ENCODE assay signal across 30 cellular contexts in genomic region chr12:93520454-93520853, GRCh38. TPM values are rescaled to one million over a fixed set of nuclear protein-coding genes. Genes with fewer than 3 reads are reported as not detected.
A peak's percentile ranks its signal among the peaks of the same experiment; 100 is the strongest.
DNase-seq lines count a peak whose midpoint lies in the region; ATAC-seq, FAIRE-seq and TF ChIP-seq lines count a peak whose summit lies in the region.
"Had no signal": no experiment of that assay in that cellular context is flagged by ENCODE, and none has a peak within 500 bp of the region (broad histone marks: within the 10 kb centered on the region; RNA-seq: fewer than 3 reads in every experiment).

No MANE protein-coding gene starts in this region.

- CTCF ChIA-PET in A549 (lab: Yijun Ruan, JAX): no interaction called here
- CTCF ChIA-PET in K562 (lab: Yijun Ruan, JAX; ENCODE audit: low intra/inter-chr PET ratio): no interaction called here

- FAIRE-seq in A549 (lab: Jason Lieb, UNC) (peak; percentile 85), K562 (lab: Jason Lieb, UNC) (no peak)
- FAIRE-seq: GM12878, GM12892, GM18507, GM19239 had no signal

- no peaks in the 10 kb centered on the region for H3K9me3 Mint-ChIP-seq in type B pancreatic cell
- H3K9me3 Mint-ChIP-seq: CD4-positive, alpha-beta memory T cell; CD4-positive, CD25-positive, alpha-beta regulatory T cell; CD8-positive, alpha-beta memory T cell had no signal

- no peak for DNase-seq in A549 (ENCODE audit: low read depth in 1 of 2, low spot score in 1 of 2)
- peak; percentile 42 for DNase-seq in OCI-M1 (lab: John Stamatoyannopoulos, UW)
- DNase-seq in K562 (ENCODE audit: extremely low read depth in 1 of 4, low spot score in 3 of 4): no peak
- DNase-seq in osteoblast (ENCODE audit: insufficient read length, low spot score, missing footprints): peak; percentile 21
- no peak for DNase-seq in type B pancreatic cell (ENCODE audit: extremely low spot score, unreplicated experiment)
- DNase-seq in T-helper 17 cell: no peak
- DNase-seq: ACHN; C1 segment of cervical spinal cord; CD4-positive, alpha-beta memory T cell; CD4-positive, CD25-positive, alpha-beta regulatory T cell; CD8-positive, alpha-beta memory T cell; COR-L47; DMS 273 treated with DMSO at 0.1 percent for 48 hours; DMS153; DMS53; DMS79; DND-41; EL; GDM1 had no signal

- H3K27ac Mint-ChIP-seq in type B pancreatic cell: no peak overlapping the region
- no peak overlapping the region for H3K27ac Mint-ChIP-seq in T-helper 17 cell
- H3K27ac Mint-ChIP-seq: CD14-positive monocyte; CD4-positive, alpha-beta memory T cell; CD4-positive, CD25-positive, alpha-beta regulatory T cell had no signal

- H2AFZ ChIP-seq in K562 (ENCODE audit: low read depth, low read length): no peak overlapping the region
- no peak overlapping the region for H2AFZ ChIP-seq in osteoblast (ENCODE audit: low read length)

- intact Hi-C loops in K562 (cut with micrococcal nuclease): loop anchor here (10.0 kb wide), 1 partner anchor 454 kb away; no protein-coding TSS in a partner anchor

- TF ChIP-seq RAD21 in A549 (conservative IDR thresholded peaks at IDR 0.05 in 1 of 2, IDR thresholded peaks at IDR 0.05 in 1 of 2) (no peak), K562 (CRISPR knock-in tag; conservative IDR thresholded peaks at IDR 0.05 in 1 of 2, IDR thresholded peaks at IDR 0.05 in 1 of 2) (no peak)

- TF ChIP-seq CTCF in A549 (IDR thresholded peaks at IDR 0.05) (no peak), K562 (IDR thresholded peaks at IDR 0.05 in 2 of 3, conservative IDR thresholded peaks at IDR 0.05 in 1 of 3; ENCODE audit: insufficient read depth in 2 of 3, low read depth in 1 of 3, low read length in 3 of 3) (no peak), osteoblast (IDR thresholded peaks at IDR 0.05; ENCODE audit: extremely low read depth, low read depth, low read length) (no peak), type B pancreatic cell (conservative IDR thresholded peaks at IDR 0.05) (no peak)

- H3K36me3 Mint-ChIP-seq in type B pancreatic cell (no peaks in the 10 kb centered on the region), T-helper 17 cell (ENCODE audit: low read depth) (no peaks in the 10 kb centered on the region)
- H3K36me3 Mint-ChIP-seq: CD14-positive monocyte; CD8-positive, alpha-beta memory T cell had no signal

- no peaks in the 10 kb centered on the region for H3K79me2 ChIP-seq in K562 (ENCODE audit: control insufficient read depth, insufficient read depth, low read length)
- H3K79me2 ChIP-seq in osteoblast (ENCODE audit: insufficient read depth, low read length): no peaks in the 10 kb centered on the region

- H3K4me1 Mint-ChIP-seq in type B pancreatic cell (ENCODE audit: unreplicated experiment) (peaks cover 3% of the 10 kb centered on the region), T-helper 17 cell (peaks cover 2% of the 10 kb centered on the region)
- H3K4me1 Mint-ChIP-seq: CD14-positive monocyte had no signal

- H3K4me3 ChIP-seq in A549 (no peak overlapping the region), K562 (no peak overlapping the region), osteoblast (ENCODE audit: insufficient read depth, low read length) (no peak overlapping the region)
- H3K4me3 ChIP-seq: BLaER1, GM12878 had no signal

- no peak overlapping the region for H3K4me2 ChIP-seq in A549
- H3K4me2 ChIP-seq in K562 (ENCODE audit: insufficient read depth, low read length): no peak overlapping the region
- H3K4me2 ChIP-seq in osteoblast (ENCODE audit: insufficient read depth, low read length): no peak overlapping the region
- H3K4me2 ChIP-seq: BLaER1 had no signal

- no peaks in the 10 kb centered on the region for H4K20me1 ChIP-seq in K562 (replicated peaks; ENCODE audit: control insufficient read depth, insufficient read depth, low read length)
- no peaks in the 10 kb centered on the region for H4K20me1 ChIP-seq in osteoblast (ENCODE audit: insufficient read depth, low read length)
- H4K20me1 ChIP-seq: BLaER1 had no signal

- POLR2A ChIA-PET in A549 (lab: Yijun Ruan, JAX) (no interaction called here), K562 (lab: Yijun Ruan, JAX) (no interaction called here)

- H3K9ac ChIP-seq in K562 (ENCODE audit: insufficient read depth in 1 of 2, low read depth in 2 of 2, low read length in 2 of 2): no peak overlapping the region
- H3K9ac ChIP-seq: BLaER1 had no signal

- no peak overlapping the region for H3K4me3 Mint-ChIP-seq in type B pancreatic cell
- no peak overlapping the region for H3K4me3 Mint-ChIP-seq in T-helper 17 cell
- H3K4me3 Mint-ChIP-seq: CD14-positive monocyte; CD4-positive, alpha-beta memory T cell; CD4-positive, CD25-positive, alpha-beta regulatory T cell had no signal

- BruUV-seq in K562 (replicated peaks; lab: Mats Ljungman, UMichigan): no TSS peak

- TF ChIP-seq POLR2A in A549 (IDR thresholded peaks at IDR 0.05; ENCODE audit: low read length) (no peak), K562 (conservative IDR thresholded peaks at IDR 0.05) (no peak)

- no peak for TF ChIP-seq EP300 in A549 (IDR thresholded peaks at IDR 0.05)
- no peak for TF ChIP-seq EP300 in K562 (IDR thresholded peaks at IDR 0.05; ENCODE audit: low read length)

- no peak for ATAC-seq in A549
- ATAC-seq in K562: no peak
- ATAC-seq in HG03571 (IDR thresholded peaks at IDR 0.05; ENCODE audit: unreplicated experiment): no peak
- ATAC-seq in GM18517 (IDR thresholded peaks at IDR 0.05; ENCODE audit: unreplicated experiment): no peak
- no peak for ATAC-seq in T-helper 17 cell

- H3K9me1 ChIP-seq in K562 (ENCODE audit: control insufficient read depth, insufficient read depth, low read length): no peaks in the 10 kb centered on the region

- WGBS in A549 (ENCODE audit: missing lambda C conversion rate): 68% methylated on average over 2 of the region's 2 CpGs
- WGBS in K562 (ENCODE audit: insufficient coverage, low coverage, missing lambda C conversion rate): 47% methylated on average over 2 of the region's 2 CpGs

- H3K9me3 ChIP-seq in A549: no peaks in the 10 kb centered on the region
- H3K9me3 ChIP-seq in K562 (replicated peaks; ENCODE audit: control insufficient read depth, insufficient read depth, low read depth, low read length): no peaks in the 10 kb centered on the region
- no peaks in the 10 kb centered on the region for H3K9me3 ChIP-seq in osteoblast (ENCODE audit: low read depth, low read length)
- H3K9me3 ChIP-seq in T-helper 17 cell (ENCODE audit: control insufficient read depth, low read length, poor library complexity, severe bottlenecking): no peaks in the 10 kb centered on the region
- H3K9me3 ChIP-seq: BE2C, BLaER1 had no signal

- H3K27ac ChIP-seq in A549 (no peak overlapping the region), K562 (ENCODE audit: extremely low read depth, low read depth, low read length) (no peak overlapping the region), osteoblast (ENCODE audit: low read depth, low read length) (no peak overlapping the region)
- H3K27ac ChIP-seq: 22Rv1, BLaER1 had no signal

- H3K27me3 ChIP-seq in K562 (ENCODE audit: control insufficient read depth in 2 of 2, insufficient read depth in 2 of 2, low read length in 2 of 2): no peaks in the 10 kb centered on the region
- no peaks in the 10 kb centered on the region for H3K27me3 ChIP-seq in osteoblast (ENCODE audit: insufficient read depth, low read length)
- H3K27me3 ChIP-seq: BE2C, BLaER1 had no signal

- H3K4me1 ChIP-seq in A549 (peaks cover 22% of the 10 kb centered on the region), K562 (replicated peaks in 1 of 2; ENCODE audit: control insufficient read depth in 2 of 2, insufficient read depth in 2 of 2, low read length in 2 of 2) (no peaks in the 10 kb centered on the region), osteoblast (ENCODE audit: insufficient read depth, low read length) (peaks cover 9% of the 10 kb centered on the region)
- H3K4me1 ChIP-seq: BLaER1 had no signal

- H3K36me3 ChIP-seq in K562 (ENCODE audit: control insufficient read depth, insufficient read depth, low read length) (no peaks in the 10 kb centered on the region), osteoblast (ENCODE audit: insufficient read depth, low read length) (no peaks in the 10 kb centered on the region)
- H3K36me3 ChIP-seq: BE2C, BLaER1 had no signal

- in situ Hi-C loops in K562 (cut with MboI): no loop called here

- no peaks in the 10 kb centered on the region for H3K27me3 Mint-ChIP-seq in type B pancreatic cell
- peaks cover 5% of the 10 kb centered on the region for H3K27me3 Mint-ChIP-seq in T-helper 17 cell
- H3K27me3 Mint-ChIP-seq: CD4-positive, CD25-positive, alpha-beta regulatory T cell had no signal

RNA-seq across cellular contexts. Expression of gene SOCS2, which starts 52.0 kb away (rescaled TPM):
- polyA plus RNA-seq in A549 (2011; rRNA removed) (18.5 and 21.8 TPM in 2 replicates), A549 (2017; fragmentation: RNase III; extraction: RNeasy Plus Mini Kit Qiagen cat#74134 plus additional on column Dnase treatment) (17.3 to 22.2 TPM (median 18.1 TPM) in 3 replicates), K562 (2011; rRNA removed) (95.5 and 98.7 TPM in 2 replicates), K562 (2014; fragmentation: Illumina TruSeq; extraction: Trizol) (122 and 149 TPM in 2 replicates), K562 (2014; fragmentation: Nextera tagmentation; extraction: Ambion mirVana) (10 to 100 TPM; 37.0 to 37.8 TPM), K562 (2014; rRNA removed) (135 and 156 TPM in 2 replicates)
- polyA plus RNA-seq in A549 (2012; cell fraction: cytosol; rRNA removed): 14.2 and 17.0 TPM in 2 replicates
- polyA plus RNA-seq in A549 (2012; cell fraction: nucleus; rRNA removed): 25.2 and 33.7 TPM in 2 replicates
- 7.6 and 8.4 TPM in 2 replicates for polyA minus RNA-seq in A549 (2011; rRNA and poly(A)+ RNA removed)
- 86.5 and 141 TPM in 2 replicates for total RNA-seq in K562 (2011; cell fraction: chromatin; rRNA removed; ENCODE audit: low replicate concordance)
- total RNA-seq in K562 (2011; cell fraction: nucleolus; rRNA removed): 70.0 and 75.7 TPM in 2 replicates
- total RNA-seq in K562 (2011; cell fraction: nucleoplasm; rRNA removed): 87.0 and 111 TPM in 2 replicates
- total RNA-seq in K562 (2014; rRNA removed) (140 and 162 TPM in 2 replicates), K562 (2014; rRNA removed; fragmentation: Illumina TruSeq; extraction: Trizol) (95.8 and 106 TPM in 2 replicates), K562 (2015; rRNA removed; fragmentation: Illumina TruSeq; extraction: Trizol) (144 and 150 TPM in 2 replicates), K562 (2021) (90.4 and 92.2 TPM in 2 replicates), osteoblast (32.6 and 40.7 TPM in 2 replicates), type B pancreatic cell (ENCODE audit: low replicate concordance) (4.4 and 16.4 TPM in 2 replicates), T-helper 17 cell (10 to 100 TPM; 24.3 to 37.7 TPM)
- polyA plus RNA-seq in K562 (2011; cell fraction: cytosol; rRNA removed): 78.1 and 92.3 TPM in 2 replicates
- polyA plus RNA-seq in K562 (2011; cell fraction: nucleus; rRNA removed): 131 and 154 TPM in 2 replicates
- polyA plus RNA-seq in K562 (2012): 96.0 and 204 TPM in 2 replicates
- 49.6 and 59.2 TPM in 2 replicates for polyA minus RNA-seq in K562 (2011; rRNA and poly(A)+ RNA removed)
- 41.8 and 47.4 TPM in 2 replicates for polyA minus RNA-seq in K562 (2011; cell fraction: cytosol; rRNA and poly(A)+ RNA removed)
- 58.6 and 82.4 TPM in 2 replicates for polyA minus RNA-seq in K562 (2011; cell fraction: nucleus; rRNA and poly(A)+ RNA removed)
- total RNA-seq: G401 had no signal

RNA-seq across cellular contexts. Expression of gene MRPL42, which starts 53.1 kb away (rescaled TPM):
- polyA plus RNA-seq in A549 (2011; rRNA removed): 190 and 201 TPM in 2 replicates
- 43.8 and 49.3 TPM in 2 replicates for polyA plus RNA-seq in A549 (2012; cell fraction: cytosol; rRNA removed)
- 11.5 and 25.7 TPM in 2 replicates for polyA plus RNA-seq in A549 (2012; cell fraction: nucleus; rRNA removed)
- 73.6 to 84.8 TPM (median 74.9 TPM) in 3 replicates for polyA plus RNA-seq in A549 (2017; fragmentation: RNase III; extraction: RNeasy Plus Mini Kit Qiagen cat#74134 plus additional on column Dnase treatment)
- 16.5 and 28.4 TPM in 2 replicates for polyA minus RNA-seq in A549 (2011; rRNA and poly(A)+ RNA removed)
- total RNA-seq in K562 (2011; cell fraction: chromatin; rRNA removed; ENCODE audit: low replicate concordance): 54.6 and 119 TPM in 2 replicates
- total RNA-seq in K562 (2011; cell fraction: nucleolus; rRNA removed): 45.7 and 45.9 TPM in 2 replicates
- 59.8 and 74.6 TPM in 2 replicates for total RNA-seq in K562 (2011; cell fraction: nucleoplasm; rRNA removed)
- total RNA-seq in K562 (2014; rRNA removed): 104 TPM in 2 replicates
- total RNA-seq in K562 (2014; rRNA removed; fragmentation: Illumina TruSeq; extraction: Trizol): 230 and 267 TPM in 2 replicates
- total RNA-seq in K562 (2015; rRNA removed; fragmentation: Illumina TruSeq; extraction: Trizol): 137 and 158 TPM in 2 replicates
- total RNA-seq in K562 (2021): 153 and 163 TPM in 2 replicates
- 221 and 303 TPM in 2 replicates for polyA plus RNA-seq in K562 (2011; rRNA removed)
- polyA plus RNA-seq in K562 (2011; cell fraction: cytosol; rRNA removed): 49.8 and 118 TPM in 2 replicates
- 28.7 and 48.0 TPM in 2 replicates for polyA plus RNA-seq in K562 (2011; cell fraction: nucleus; rRNA removed)
- polyA plus RNA-seq in K562 (2012): 87.5 and 143 TPM in 2 replicates
- 217 and 218 TPM in 2 replicates for polyA plus RNA-seq in K562 (2014; fragmentation: Illumina TruSeq; extraction: Trizol)
- 100 to 1,000 TPM; 696 to 806 TPM for polyA plus RNA-seq in K562 (2014; fragmentation: Nextera tagmentation; extraction: Ambion mirVana)
- 174 and 183 TPM in 2 replicates for polyA plus RNA-seq in K562 (2014; rRNA removed)
- 236 and 245 TPM in 2 replicates for polyA minus RNA-seq in K562 (2011; rRNA and poly(A)+ RNA removed)
- 38.3 and 40.2 TPM in 2 replicates for polyA minus RNA-seq in K562 (2011; cell fraction: cytosol; rRNA and poly(A)+ RNA removed)
- 18.6 and 50.8 TPM in 2 replicates for polyA minus RNA-seq in K562 (2011; cell fraction: nucleus; rRNA and poly(A)+ RNA removed)
- total RNA-seq in osteoblast: 26.5 and 29.0 TPM in 2 replicates
- 54.8 and 84.7 TPM in 2 replicates for total RNA-seq in type B pancreatic cell (ENCODE audit: low replicate concordance)
- 10 to 100 TPM; 34.7 to 39.9 TPM for total RNA-seq in T-helper 17 cell

Comparison
In these comparisons a context has a peak if more than half of its experiments do, and no peak if none do; other contexts are left out.
1. DNase-seq: peak in OCI-M1 (single experiment) and osteoblast (single experiment); none in A549 (0 of 2), K562 (0 of 4), type B pancreatic cell (single experiment) and T-helper 17 cell (0 of 3).